Comparison of ENCODE assay signal across 15 cellular contexts in the genomic region with DNA sequence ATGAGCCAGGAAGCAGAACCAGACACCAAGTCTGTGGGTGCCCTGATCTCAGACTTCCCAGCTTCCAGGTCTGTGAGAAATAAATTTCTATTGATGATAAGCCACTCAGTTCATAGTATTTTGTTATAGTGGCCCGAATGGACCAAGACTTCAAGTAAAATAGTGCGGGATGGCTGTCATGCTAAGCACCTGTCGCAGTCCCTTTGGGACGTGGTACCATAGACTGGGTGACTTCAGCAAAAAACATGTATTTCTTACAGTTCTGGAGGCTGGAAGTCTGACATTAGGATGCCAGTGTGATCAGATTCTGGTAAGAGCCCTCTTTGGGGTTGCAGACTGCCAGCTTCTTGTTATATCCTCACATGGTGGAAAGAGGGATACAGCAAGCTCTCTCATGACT. TPM values are rescaled to one million over a fixed set of nuclear protein-coding genes. Genes with fewer than 3 reads are reported as not detected.
DNase-seq lines count a peak whose midpoint lies in the region; ATAC-seq and TF ChIP-seq lines count a peak whose summit lies in the region.
"Had no signal": no experiment of that assay in that cellular context is flagged by ENCODE, and none has a peak within 500 bp of the region (broad histone marks: within the 10 kb centered on the region; RNA-seq: fewer than 3 reads in every experiment).

No MANE protein-coding gene starts in this region.

- POLR2A ChIA-PET in CD4-positive, alpha-beta T cell (lab: Charles Lee), result no interaction called here

- H3K36me3 Mint-ChIP-seq in CD4-positive, alpha-beta T cell (ENCODE audit: low read depth), result no peaks in the 10 kb centered on the region
- peaks cover 4% of the 10 kb centered on the region for H3K36me3 Mint-ChIP-seq in mesothelial cell of epicardium

- ATAC-seq in CD4-positive, alpha-beta T cell (ENCODE audit: poor library complexity), result no peak
- ATAC-seq in thoracic aorta (ENCODE audit: insufficient number of reproducible peaks, low FRiP score, low read depth), result no peak
- ATAC-seq: GM12878, HCT116 had no signal

- CTCF ChIA-PET in CD4-positive, alpha-beta T cell (lab: Charles Lee), result no interaction called here

- H3K27me3 ChIP-seq in CD4-positive, alpha-beta T cell (ENCODE audit: control insufficient read depth, insufficient read depth, low read length), result peaks cover 29% of the 10 kb centered on the region
- H3K27me3 ChIP-seq in ascending aorta (no peaks in the 10 kb centered on the region), thoracic aorta (replicated peaks; ENCODE audit: insufficient read depth) (no peaks in the 10 kb centered on the region), dorsolateral prefrontal cortex (no peaks in the 10 kb centered on the region)

- no peak overlapping the region for H3K27ac Mint-ChIP-seq in CD4-positive, alpha-beta T cell
- peak overlapping the region; percentile 100 for H3K27ac Mint-ChIP-seq in mesothelial cell of epicardium
- H3K27ac Mint-ChIP-seq: CD4-positive, alpha-beta memory T cell had no signal

- H3K36me3 ChIP-seq in ascending aorta (no peaks in the 10 kb centered on the region), thoracic aorta (no peaks in the 10 kb centered on the region)
- H3K36me3 ChIP-seq: BLaER1 treated with 17β-estradiol and CSF1 and Interleukin-3, amounts not matched to agents 10 nM and 100 nM had no signal

- no peak overlapping the region for H3K27ac ChIP-seq in CD4-positive, alpha-beta T cell (ENCODE audit: low read depth, low read length)
- H3K27ac ChIP-seq in ascending aorta (peak overlapping the region; percentile 96 to 99), thoracic aorta (peak overlapping the region; percentile 11 to 91), dorsolateral prefrontal cortex (no peak overlapping the region)
- H3K27ac ChIP-seq: BLaER1 treated with 17β-estradiol and CSF1 and Interleukin-3, amounts not matched to agents 10 nM and 100 nM; HL-60 had no signal

- peak overlapping the region; percentile 72 for H3K4me3 Mint-ChIP-seq in CD4-positive, alpha-beta T cell
- no peak overlapping the region for H3K4me3 Mint-ChIP-seq in mesothelial cell of epicardium

- peaks cover 14% of the 10 kb centered on the region for H3K4me1 Mint-ChIP-seq in CD4-positive, alpha-beta T cell (ENCODE audit: low read depth)
- H3K4me1 Mint-ChIP-seq in mesothelial cell of epicardium, result peaks cover 34% of the 10 kb centered on the region

- no peak overlapping the region for H3K4me3 ChIP-seq in ascending aorta
- H3K4me3 ChIP-seq in thoracic aorta, result no peak overlapping the region
- no peak overlapping the region for H3K4me3 ChIP-seq in dorsolateral prefrontal cortex
- H3K4me3 ChIP-seq: BLaER1 treated with 17β-estradiol and CSF1 and Interleukin-3, amounts not matched to agents 10 nM and 100 nM; GM12878; GM23248 had no signal

- no peak for DNase-seq in CD4-positive, alpha-beta T cell
- DNase-seq in ascending aorta (ENCODE audit: low spot score in 2 of 2) (no peak), mesothelial cell of epicardium (ENCODE audit: low spot score in 2 of 2, unreplicated experiment in 2 of 2) (no peak), thoracic aorta (ENCODE audit: low spot score) (no peak), T1000 (lab: John Stamatoyannopoulos, UW) (no peak), dorsolateral prefrontal cortex (no peak), NCI-H2196 treated with DMSO at 0.1 percent for 48 hours (lab: John Stamatoyannopoulos, UW; ENCODE audit: unreplicated experiment) (no peak)
- DNase-seq: ACHN; CD4-positive, alpha-beta memory T cell; DMS79; GM23248 had no signal

- H3K27me3 Mint-ChIP-seq in CD4-positive, alpha-beta T cell, result peaks cover 32% of the 10 kb centered on the region
- no peaks in the 10 kb centered on the region for H3K27me3 Mint-ChIP-seq in mesothelial cell of epicardium (ENCODE audit: low read depth)

- TF ChIP-seq CTCF in CD4-positive, alpha-beta T cell (IDR thresholded peaks at IDR 0.05), result no peak
- TF ChIP-seq CTCF in ascending aorta (IDR thresholded peaks at IDR 0.05) (no peak), mesothelial cell of epicardium (IDR thresholded peaks at IDR 0.05; ENCODE audit: unreplicated experiment) (no peak), thoracic aorta (IDR thresholded peaks at IDR 0.05) (no peak), dorsolateral prefrontal cortex (IDR thresholded peaks at IDR 0.05 in 54 of 56, conservative IDR thresholded peaks at IDR 0.05 in 2 of 56; ENCODE audit: low read depth in 1 of 56, partially characterized antibody in 56 of 56) (no peak)

- peaks cover 0 to 6% of the 10 kb centered on the region in 2 donors for H3K4me1 ChIP-seq in ascending aorta
- H3K4me1 ChIP-seq in thoracic aorta (ENCODE audit: control insufficient read depth in 1 of 2, low read depth in 2 of 2), result peaks cover 8 to 24% of the 10 kb centered on the region in 2 donors

- no peaks in the 10 kb centered on the region for H3K9me3 ChIP-seq in CD4-positive, alpha-beta T cell (ENCODE audit: control insufficient read depth, low read length)
- no peaks in the 10 kb centered on the region for H3K9me3 ChIP-seq in ascending aorta
- H3K9me3 ChIP-seq in thoracic aorta, result no peaks in the 10 kb centered on the region
- H3K9me3 ChIP-seq: BLaER1 treated with 17β-estradiol and CSF1 and Interleukin-3, amounts not matched to agents 10 nM and 100 nM had no signal

- no peaks in the 10 kb centered on the region for H3K9me3 Mint-ChIP-seq in CD4-positive, alpha-beta T cell
- H3K9me3 Mint-ChIP-seq in mesothelial cell of epicardium, result peaks cover 2% of the 10 kb centered on the region
- H3K9me3 Mint-ChIP-seq: CD4-positive, alpha-beta memory T cell had no signal

- intact Hi-C loops in CD4-positive, alpha-beta T cell (cut with DNase I, micrococcal nuclease), result no loop called here
- intact Hi-C loops in ascending aorta (cut with DNase I), result no loop called here
- intact Hi-C loops in dorsolateral prefrontal cortex (cut with DNase I), result loop anchor here in 1 of 2 donors (5.0 kb wide), 1 partner anchor 36 kb away; no protein-coding TSS in a partner anchor

RNA-seq across cellular contexts. Expression of gene C1orf198, which starts 2.6 kb away (rescaled TPM):
- total RNA-seq in CD4-positive, alpha-beta T cell, result 1 to 10 TPM; 2.2 TPM
- total RNA-seq in ascending aorta, result 225 TPM
- total RNA-seq in mesothelial cell of epicardium, result 143 to 151 TPM (median 149 TPM) in 3 replicates
- total RNA-seq in thoracic aorta, result 100 to 1,000 TPM; 166 to 273 TPM
- 100 to 1,000 TPM in 36 of 120 experiments, 10 to 100 TPM in 84; 43.1 to 244 (median 83.2) TPM for total RNA-seq in dorsolateral prefrontal cortex

Comparison
In these comparisons a context has a peak if more than half of its experiments do, and no peak if none do; other contexts are left out.
1. H3K27ac ChIP-seq: peak in ascending aorta (2 of 2) and thoracic aorta (2 of 2); none in CD4-positive, alpha-beta T cell (single experiment) and dorsolateral prefrontal cortex (0 of 59).
2. RNA of gene C1orf198, which starts 2.6 kb away (total RNA-seq): 166 to 273 TPM in thoracic aorta, 225 TPM in ascending aorta (single experiment), 143 to 151 TPM in mesothelial cell of epicardium and 43.1 to 244 TPM in dorsolateral prefrontal cortex; 2.2 TPM in CD4-positive, alpha-beta T cell; every median in the first group is over 10 times any median in the second.